14 cellular contexts compared by ENCODE assay signal in the genomic region with DNA sequence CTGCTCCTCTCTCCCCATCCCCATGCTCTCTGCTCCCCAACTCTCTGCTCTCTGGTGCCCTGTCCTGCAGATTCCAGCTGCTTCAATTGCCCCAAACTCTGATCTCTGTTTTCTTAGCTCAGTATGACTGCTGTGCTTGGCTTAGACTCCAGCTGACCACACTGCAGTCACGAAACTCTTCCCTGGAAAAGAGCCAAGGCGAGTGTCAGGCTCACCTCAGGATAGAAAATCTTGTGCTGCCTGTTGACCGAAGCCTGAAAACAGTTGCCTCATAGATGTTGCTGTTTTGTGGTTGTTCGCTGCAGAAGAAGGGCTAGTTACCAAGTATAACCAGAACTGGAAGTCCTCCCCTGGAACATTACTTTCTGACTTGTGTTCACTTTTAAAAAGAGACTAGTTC. TPM values are rescaled to one million over a fixed set of nuclear protein-coding genes. Genes with fewer than 3 reads are reported as not detected.
DNase-seq lines count a peak whose midpoint lies in the region; ATAC-seq and TF ChIP-seq lines count a peak whose summit lies in the region.
"Had no signal": no experiment of that assay in that cellular context is flagged by ENCODE, and none has a peak within 500 bp of the region (broad histone marks: within the 10 kb centered on the region; RNA-seq: fewer than 3 reads in every experiment).

No MANE protein-coding gene starts in this region.

- no peak overlapping the region for H3K4me3 ChIP-seq in AG10803 (ENCODE audit: low read length)
- H3K4me3 ChIP-seq in MG63, result no peak overlapping the region
- H3K4me3 ChIP-seq in lower leg skin (ENCODE audit: low read depth, poor library complexity, severe bottlenecking), result no peak overlapping the region
- H3K4me3 ChIP-seq in left ventricle myocardium inferior, result no peak overlapping the region

- H3K9me3 ChIP-seq in MG63, result no peaks in the 10 kb centered on the region
- peaks cover 10% of the 10 kb centered on the region for H3K9me3 ChIP-seq in left ventricle myocardium inferior (replicated peaks)

- WGBS in lower leg skin, 2 donors, result 38 to 39% methylated on average over 4 of the region's 4 CpGs

- H3K4me1 ChIP-seq in left ventricle myocardium inferior, result no peaks in the 10 kb centered on the region
- H3K4me1 ChIP-seq: parathyroid adenoma had no signal

- H3K4me3 Mint-ChIP-seq in MCF 10A (ENCODE audit: unreplicated experiment), result peak overlapping the region; percentile 2
- H3K4me3 Mint-ChIP-seq: IgD-negative memory B cell had no signal

- no peaks in the 10 kb centered on the region for H3K27me3 Mint-ChIP-seq in MCF 10A (ENCODE audit: insufficient read depth, unreplicated experiment)

- BruUV-seq in MCF 10A (replicated peaks; lab: Mats Ljungman, UMichigan), result no TSS peak

- H3K4me1 Mint-ChIP-seq in MCF 10A (ENCODE audit: insufficient read depth, unreplicated experiment), result peaks cover 19% of the 10 kb centered on the region
- H3K4me1 Mint-ChIP-seq: IgD-negative memory B cell had no signal

- no peak for TF ChIP-seq POLR2A in lower leg skin (IDR thresholded peaks at IDR 0.05)

- H3K36me3 Mint-ChIP-seq in MCF 10A (ENCODE audit: insufficient read depth, unreplicated experiment), result no peaks in the 10 kb centered on the region
- H3K36me3 Mint-ChIP-seq: IgD-negative memory B cell had no signal

- ATAC-seq in HG03460 (IDR thresholded peaks at IDR 0.05; ENCODE audit: unreplicated experiment), result no peak

- no peak overlapping the region for H3K27ac ChIP-seq in left ventricle myocardium inferior (replicated peaks)
- H3K27ac ChIP-seq: parathyroid adenoma had no signal

- TF ChIP-seq CTCF in AG10803 (conservative IDR thresholded peaks at IDR 0.05; ENCODE audit: low read length) (no peak), MCF 10A (IDR thresholded peaks at IDR 0.05; ENCODE audit: unreplicated experiment) (no peak), lower leg skin (IDR thresholded peaks at IDR 0.05) (no peak), left ventricle myocardium inferior (IDR thresholded peaks at IDR 0.05; ENCODE audit: borderline replicate concordance) (no peak)

- H3K9me3 Mint-ChIP-seq in MCF 10A (ENCODE audit: unreplicated experiment), result no peaks in the 10 kb centered on the region

- no peaks in the 10 kb centered on the region for H3K36me3 ChIP-seq in MG63
- no peaks in the 10 kb centered on the region for H3K36me3 ChIP-seq in left ventricle myocardium inferior

- peak overlapping the region; percentile 57 for H3K27ac Mint-ChIP-seq in MCF 10A (ENCODE audit: low read depth, unreplicated experiment)
- H3K27ac Mint-ChIP-seq: IgD-negative memory B cell had no signal

- POLR2A ChIA-PET in MCF 10A (lab: Yijun Ruan, JAX), result interaction anchor here (0.6 to 3.6 kb wide), 17 partner anchors 8 to 186 kb away, joined by 3 to 21 read pairs (median 4); a partner anchor contains a TSS

- DNase-seq in AG10803 (ENCODE audit: low read depth) (peak; percentile 66), MG63 (peak; percentile 18), MCF 10A (ENCODE audit: unreplicated experiment) (peak; percentile 93), lower leg skin (ENCODE audit: low spot score in 2 of 2) (peak; percentile 65 to 88), NCI-H1105 treated with DMSO at 0.1 percent for 48 hours (lab: John Stamatoyannopoulos, UW) (no peak), NCI-H510A treated with DMSO at 0.1 percent for 48 hours (lab: John Stamatoyannopoulos, UW) (no peak), left ventricle myocardium inferior (no peak)
- DNase-seq: activated gamma-delta T cell; H7; NCI-H345; stimulated activated CD4-positive, alpha-beta T cell treated with anti-CD3 and anti-CD28 coated beads, Interleukin-4, amount 100 ng/mL, for 24 hours had no signal

- intact Hi-C loops in MCF 10A (cut with micrococcal nuclease), result no loop called here
- intact Hi-C loops in lower leg skin (cut with DNase I; ENCODE audit: low total_unique reads), result no loop called here
- intact Hi-C loops in left ventricle myocardium inferior (cut with micrococcal nuclease), result no loop called here

- CTCF ChIA-PET in MCF 10A (lab: Yijun Ruan, JAX), result interaction anchor here (0.6 to 1.5 kb wide), 6 partner anchors 10 to 84 kb away, joined by 3 to 7 read pairs (median 4); no protein-coding TSS in a partner anchor

- H3K27me3 ChIP-seq in MG63, result no peaks in the 10 kb centered on the region
- H3K27me3 ChIP-seq in left ventricle myocardium inferior (ENCODE audit: low read depth), result peaks cover 3% of the 10 kb centered on the region

RNA-seq across cellular contexts. Expression of a gene that starts 6.7 kb away (rescaled TPM):
- not detected in 2 replicates for total RNA-seq in MG63 (2014; rRNA removed; shearing (Covaris generic); ENCODE audit: low replicate concordance)
- total RNA-seq in MCF 10A (2022) (20.9 and 23.5 TPM in 2 replicates), lower leg skin (10 to 100 TPM; 12.5 to 21.8 (median 16.1) TPM), left ventricle myocardium inferior (8.3 TPM)

Comparison
In these comparisons a context has a peak if more than half of its experiments do, and no peak if none do; other contexts are left out.
1. DNase-seq: peak in AG10803 (single experiment), MG63 (single experiment), MCF 10A (single experiment) and lower leg skin (2 of 2); none in NCI-H1105 treated with DMSO at 0.1 percent for 48 hours (single experiment), NCI-H510A treated with DMSO at 0.1 percent for 48 hours (single experiment) and left ventricle myocardium inferior (single experiment).